8 cellular contexts compared by ENCODE assay signal in the genomic region with DNA sequence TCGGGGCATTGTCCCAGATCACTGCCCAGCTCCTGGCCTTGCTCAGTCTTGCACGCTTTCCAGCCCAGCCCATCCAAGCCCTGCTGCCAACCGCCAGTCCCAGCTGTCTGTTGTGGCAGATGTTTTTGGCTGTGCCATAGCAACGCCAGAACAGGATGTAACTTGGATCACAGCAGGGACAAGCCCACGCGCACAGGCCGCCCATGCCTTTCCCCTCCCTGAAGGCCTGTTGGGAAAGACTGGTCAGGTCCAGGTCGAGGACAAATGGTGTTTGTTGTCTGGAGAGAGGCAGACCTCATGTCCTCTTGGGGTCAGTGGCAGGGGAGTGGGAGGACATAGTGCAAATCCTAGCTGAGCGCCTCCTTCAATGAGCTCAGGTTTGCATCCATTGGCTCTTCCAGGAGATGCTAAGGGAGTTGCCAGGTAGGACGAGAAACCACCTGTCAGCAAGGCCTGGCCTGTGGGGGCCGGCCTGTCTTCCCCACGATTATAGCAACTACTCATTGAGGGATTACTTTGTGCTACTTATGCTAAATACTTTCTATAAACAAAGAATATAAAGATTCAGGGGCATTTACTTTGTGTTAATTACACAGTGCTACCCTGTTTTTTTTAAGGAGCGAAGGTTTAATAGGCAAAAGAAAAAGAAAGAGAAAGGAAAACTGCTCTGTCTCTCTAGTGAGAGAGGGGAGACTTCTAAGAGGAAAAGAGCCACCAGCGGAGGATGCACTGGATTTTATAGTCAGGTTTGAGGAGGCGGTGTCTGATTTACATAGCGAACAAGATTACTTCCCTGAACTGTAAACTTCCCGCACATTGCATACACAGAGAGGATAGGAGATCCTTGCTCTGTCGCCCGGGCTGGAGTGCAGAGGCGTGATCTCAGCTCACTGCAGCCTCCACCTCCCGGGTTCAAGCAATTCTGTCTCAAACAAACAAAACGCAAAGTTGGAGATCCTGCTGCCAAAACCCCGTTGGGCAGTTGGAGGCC. TPM values are rescaled to one million over a fixed set of nuclear protein-coding genes. Genes with fewer than 3 reads are reported as not detected.
DNase-seq lines count a peak whose midpoint lies in the region; ATAC-seq and TF ChIP-seq lines count a peak whose summit lies in the region.

No MANE protein-coding gene starts in this region.

- H3K4me1 ChIP-seq in liver (ENCODE audit: control insufficient read depth in 4 of 4, insufficient read depth in 4 of 4, low read length in 3 of 4): peaks cover 1 to 16% (median 7%) of the 10 kb centered on the region in 4 donors
- H3K4me1 ChIP-seq in tibial nerve: peaks cover 0 to 46% (median 17%) of the 10 kb centered on the region in 4 donors

- peak in 1 of 2 donors; percentile 7 for TF ChIP-seq POLR2A in tibial nerve (IDR thresholded peaks at IDR 0.05)

- peak; percentile 90 to 99 for TF ChIP-seq EP300 in tibial nerve (IDR thresholded peaks at IDR 0.05)

- DNase-seq in DMS79 treated with DMSO at 0.1 percent for 48 hours (lab: John Stamatoyannopoulos, UW): peak; percentile 52
- peak; percentile 10 for DNase-seq in NCI-H446 treated with DMSO at 0.1 percent for 48 hours (lab: John Stamatoyannopoulos, UW)
- DNase-seq in dedifferentiated amniotic fluid mesenchymal stem cell (ENCODE audit: extremely low spot score): peak; percentile 44
- DNase-seq in tibial nerve (ENCODE audit: low spot score in 2 of 2): peak; percentile 70 to 73
- no peak for DNase-seq in A172 (ENCODE audit: low spot score)

- peak; percentile 38 to 75 for TF ChIP-seq RAD21 in liver (IDR thresholded peaks at IDR 0.05)

- H3K36me3 ChIP-seq in liver (ENCODE audit: control insufficient read depth in 4 of 4, insufficient read depth in 3 of 4, low read depth in 1 of 4, low read length in 3 of 4): no peaks in the 10 kb centered on the region
- H3K36me3 ChIP-seq in tibial nerve: no peaks in the 10 kb centered on the region

- H3K4me3 ChIP-seq in liver (ENCODE audit: low read depth in 1 of 3, low read length in 3 of 3) (no peak overlapping the region), tibial nerve (no peak overlapping the region)

- TF ChIP-seq CTCF in liver (IDR thresholded peaks at IDR 0.05; ENCODE audit: low read depth, low read length, missing input control) (no peak), tibial nerve (IDR thresholded peaks at IDR 0.05) (no peak)

- H3K9me3 ChIP-seq in liver (ENCODE audit: control insufficient read depth in 4 of 4, low read length in 3 of 4) (no peaks in the 10 kb centered on the region), tibial nerve (no peaks in the 10 kb centered on the region)

- H3K27me3 ChIP-seq in liver (ENCODE audit: control insufficient read depth in 4 of 4, insufficient read depth in 4 of 4, low read length in 3 of 4): no peaks in the 10 kb centered on the region
- H3K27me3 ChIP-seq in tibial nerve: no peaks in the 10 kb centered on the region

- 46% methylated on average over 23 of the region's 23 CpGs for WGBS in liver
- WGBS in tibial nerve, 2 donors: 38 to 39% methylated on average over 22 to 23 of the region's 23 CpGs

- H3K9ac ChIP-seq in liver (ENCODE audit: low read depth in 1 of 2, low read length in 2 of 2): no peak overlapping the region

- peak overlapping the region; percentile 1 to 16 for H3K27ac ChIP-seq in liver (ENCODE audit: low read depth in 1 of 2, low read length in 2 of 2)
- peak overlapping the region; percentile 63 to 87 (median 67) for H3K27ac ChIP-seq in tibial nerve

- ATAC-seq in HG02759 (IDR thresholded peaks at IDR 0.05; ENCODE audit: unreplicated experiment) (no peak), HG02884 (IDR thresholded peaks at IDR 0.05; ENCODE audit: unreplicated experiment) (no peak)

TF ChIP-seq in liver, 16 proteins besides CTCF, POLR2A, EP300 and RAD21:
- peak; percentile 58 to 81 for TF ChIP-seq EGR1 (IDR thresholded peaks at IDR 0.05; ENCODE audit: low read depth in 2 of 2)
- TF ChIP-seq YY1 (IDR thresholded peaks at IDR 0.05): peak; percentile 56
- TF ChIP-seq RXRA (IDR thresholded peaks at IDR 0.05): peak; percentile 98 to 99
- TF ChIP-seq TAF1 (conservative IDR thresholded peaks at IDR 0.05): no peak
- peak; percentile 98 for TF ChIP-seq SP1 (IDR thresholded peaks at IDR 0.05)
- peak; percentile 49 for TF ChIP-seq REST (IDR thresholded peaks at IDR 0.05)
- peak; percentile 89 for TF ChIP-seq HNF4G (IDR thresholded peaks at IDR 0.05)
- peak; percentile 14 for TF ChIP-seq FOXA2 (IDR thresholded peaks at IDR 0.05)
- peak; percentile 72 for TF ChIP-seq MAX (IDR thresholded peaks at IDR 0.05)
- TF ChIP-seq GABPA (IDR thresholded peaks at IDR 0.05 in 1 of 2, conservative IDR thresholded peaks at IDR 0.05 in 1 of 2): peak in 1 of 2 donors; percentile 37
- TF ChIP-seq, protein P1, sequence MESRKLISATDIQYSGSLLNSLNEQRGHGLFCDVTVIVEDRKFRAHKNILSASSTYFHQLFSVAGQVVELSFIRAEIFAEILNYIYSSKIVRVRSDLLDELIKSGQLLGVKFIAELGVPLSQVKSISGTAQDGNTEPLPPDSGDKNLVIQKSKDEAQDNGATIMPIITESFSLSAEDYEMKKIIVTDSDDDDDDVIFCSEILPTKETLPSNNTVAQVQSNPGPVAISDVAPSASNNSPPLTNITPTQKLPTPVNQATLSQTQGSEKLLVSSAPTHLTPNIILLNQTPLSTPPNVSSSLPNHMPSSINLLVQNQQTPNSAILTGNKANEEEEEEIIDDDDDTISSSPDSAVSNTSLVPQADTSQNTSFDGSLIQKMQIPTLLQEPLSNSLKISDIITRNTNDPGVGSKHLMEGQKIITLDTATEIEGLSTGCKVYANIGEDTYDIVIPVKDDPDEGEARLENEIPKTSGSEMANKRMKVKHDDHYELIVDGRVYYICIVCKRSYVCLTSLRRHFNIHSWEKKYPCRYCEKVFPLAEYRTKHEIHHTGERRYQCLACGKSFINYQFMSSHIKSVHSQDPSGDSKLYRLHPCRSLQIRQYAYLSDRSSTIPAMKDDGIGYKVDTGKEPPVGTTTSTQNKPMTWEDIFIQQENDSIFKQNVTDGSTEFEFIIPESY (IDR thresholded peaks at IDR 0.05): no peak
- TF ChIP-seq JUND (IDR thresholded peaks at IDR 0.05): peak; percentile 58 to 79
- no peak for TF ChIP-seq ATF3 (IDR thresholded peaks at IDR 0.05)
- peak; percentile 71 for TF ChIP-seq FOXA1 (IDR thresholded peaks at IDR 0.05)
- TF ChIP-seq NR2F2 (IDR thresholded peaks at IDR 0.05): peak; percentile 92
- peak; percentile 95 to 99 for TF ChIP-seq HNF4A (conservative IDR thresholded peaks at IDR 0.05)
TF ChIP-seq in liver: peak in this region for 13.

RNA-seq across cellular contexts. Expression of gene CORO1C, which starts 42.8 kb away (rescaled TPM):
- total RNA-seq in liver (10 to 100 TPM; 45.8 to 58.6 TPM), tibial nerve (100 to 1,000 TPM; 110 to 181 (median 158) TPM)
- 10 to 100 TPM; 23.2 to 38.1 TPM for polyA plus RNA-seq in liver
- total RNA-seq in A172 (2014; rRNA removed; shearing (Covaris generic)): 127 and 166 TPM in 2 replicates
